ENCODE assay signal across 8 cellular contexts in the genomic region with DNA sequence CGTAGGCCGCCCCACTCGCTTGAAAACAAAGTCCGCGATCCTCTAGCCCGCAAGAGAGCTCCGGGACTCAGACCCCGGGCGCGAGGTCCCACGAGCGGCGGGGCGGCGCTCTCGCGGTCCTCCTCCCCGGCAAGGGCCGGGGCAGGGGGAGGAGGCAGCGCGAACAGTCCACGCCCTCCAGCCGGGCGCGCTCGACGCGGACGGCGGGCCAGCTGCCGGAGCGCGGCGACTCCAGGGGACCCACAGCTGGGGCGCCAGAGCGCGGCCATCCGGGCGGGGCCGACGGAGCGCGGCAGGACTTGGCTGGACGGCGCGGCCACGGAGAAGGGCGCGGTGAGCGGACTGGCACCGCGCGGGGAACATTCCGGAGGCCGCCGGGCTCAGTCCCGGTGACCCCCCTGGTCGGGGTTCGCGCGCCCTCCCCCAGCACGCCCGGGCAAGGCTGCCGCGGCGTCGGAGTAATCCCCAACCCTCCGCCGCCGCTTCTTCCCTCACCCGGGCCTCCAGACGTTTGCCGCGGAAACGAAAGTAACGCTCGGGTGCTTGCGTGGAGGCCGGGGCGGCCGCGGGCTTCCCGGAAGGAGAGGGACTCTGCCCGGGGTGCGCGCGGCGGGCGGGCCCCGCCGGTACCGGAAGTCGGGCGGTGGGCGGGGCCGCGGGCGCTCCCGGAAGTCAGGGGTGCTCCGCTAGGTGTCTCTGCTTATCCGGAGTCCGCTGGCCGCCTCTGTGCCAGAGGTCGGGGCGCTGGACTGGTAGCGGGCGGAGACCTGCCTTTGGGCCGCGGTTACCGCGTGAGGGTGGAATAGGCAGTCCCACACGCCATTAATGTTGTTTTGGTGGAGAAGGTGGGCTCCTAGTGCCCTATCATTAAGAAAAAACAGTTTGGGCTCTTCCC. TPM values are rescaled to one million over a fixed set of nuclear protein-coding genes. Genes with fewer than 3 reads are reported as not detected.
DNase-seq lines count a peak whose midpoint lies in the region; ATAC-seq, FAIRE-seq and TF ChIP-seq lines count a peak whose summit lies in the region.

RIPK1 (plus strand) TSS at position 166 of the 895 bp plus-strand sequence. CDS start 8,330 bp downstream, outside the sequence.

- H3K4me1 ChIP-seq in OCI-LY1 (ENCODE audit: insufficient read depth, low read length, severe bottlenecking) (peaks cover 66% of the 10 kb centered on the region), mucosa of descending colon (ENCODE audit: low read depth) (peaks cover 28% of the 10 kb centered on the region)

- peaks cover 38% of the 10 kb centered on the region for H3K79me2 ChIP-seq in OCI-LY1 (ENCODE audit: insufficient read depth, low read length)

- H3K9ac ChIP-seq in OCI-LY1 (ENCODE audit: low read length) = peak within 1 kb of the TSS; percentile 97

- H3K27ac ChIP-seq in OCI-LY1 (ENCODE audit: low read depth, low read length, poor library complexity, severe bottlenecking) = peak within 1 kb of the TSS; percentile 81

- peaks cover 7% of the 10 kb centered on the region; the same call in 1 of the 2 replicates for H3F3A ChIP-seq in OCI-LY1 (ENCODE audit: insufficient read depth, low read length)

- H3K9me3 ChIP-seq in OCI-LY1 (ENCODE audit: low read length) (no peaks in the 10 kb centered on the region), mucosa of descending colon (no peaks in the 10 kb centered on the region)

- FAIRE-seq in D721Med (lab: Jason Lieb, UNC) = no peak

- H3K27me3 ChIP-seq in OCI-LY1 (ENCODE audit: insufficient read depth, low read length) = no peaks in the 10 kb centered on the region

- intact Hi-C loops in mucosa of descending colon (cut with DNase I, micrococcal nuclease) = no loop called here

- H3K4me2 ChIP-seq in OCI-LY1 (ENCODE audit: low read length) = peak within 1 kb of the TSS; percentile 74

- DNase-seq in D721Med (ENCODE audit: insufficient read length, low spot score) (peak; percentile 94), HT1080 (ENCODE audit: low read depth) (peak; percentile 88), activated T-cell treated with anti-CD3 and anti-CD28 coated beads for 1 hour (ENCODE audit: low read depth) (peak; percentile 93), epidermal melanocyte (ENCODE audit: insufficient read length, low spot score) (peak; percentile 96), mucosa of descending colon (peak; percentile 96 to 98 (median 97))
- DNase-seq in stimulated activated CD8-positive, alpha-beta memory T cell treated with anti-CD3 and anti-CD28 coated beads, Interleukin-4, amount 100 ng/mL, for 4 hours (ENCODE audit: low read depth in 2 of 2, low spot score in 1 of 2) = peak; percentile 80 to 87

- H3K36me3 ChIP-seq in OCI-LY1 (ENCODE audit: insufficient read depth, low read length) (peaks cover 10% of the 10 kb centered on the region; the same call in 1 of the 2 replicates), mucosa of descending colon (ENCODE audit: low read depth) (no peaks in the 10 kb centered on the region)

- ATAC-seq in GM21367 (IDR thresholded peaks at IDR 0.05; ENCODE audit: unreplicated experiment) (peak; percentile 75), mucosa of descending colon (peak; percentile 92)

- peak within 1 kb of the TSS; percentile 94 for H3K4me3 ChIP-seq in OCI-LY1 (ENCODE audit: low read depth, low read length, poor library complexity, severe bottlenecking)
- H3K4me3 ChIP-seq in mucosa of descending colon = peak within 1 kb of the TSS; percentile 98

- no peaks in the 10 kb centered on the region for H3K9me2 ChIP-seq in OCI-LY1 (ENCODE audit: low read depth, low read length)

- peak; percentile 19 for TF ChIP-seq CTCF in D721Med (IDR thresholded peaks at IDR 0.05; ENCODE audit: insufficient read depth, missing control alignments)
- peak; percentile 48 for TF ChIP-seq CTCF in OCI-LY1 (IDR thresholded peaks at IDR 0.05; ENCODE audit: low read length)
- peak; percentile 22 for TF ChIP-seq CTCF in mucosa of descending colon (IDR thresholded peaks at IDR 0.05)

- H4K20me1 ChIP-seq in OCI-LY1 (ENCODE audit: insufficient read depth, low read length) = no peaks in the 10 kb centered on the region

- H2AFZ ChIP-seq in OCI-LY1 (ENCODE audit: low read length) = no peak within 1 kb of the TSS

RNA-seq across cellular contexts. Expression of gene RIPK1, which starts in this region (rescaled TPM):
- total RNA-seq in HT1080 (2014; rRNA removed; shearing (Covaris generic)) = 11.5 and 17.2 TPM in 2 replicates
- polyA plus RNA-seq in HT1080 (2015; cell fraction: cytosol; rRNA removed) = 12.8 TPM in 2 replicates
- 19.7 and 20.3 TPM in 2 replicates for polyA plus RNA-seq in HT1080 (2015; cell fraction: nucleus; rRNA removed)
- total RNA-seq in mucosa of descending colon = 10 to 100 TPM; 33.1 to 41.9 (median 35.8) TPM

Comparison
In these comparisons a context has a peak if more than half of its experiments do, and no peak if none do; other contexts are left out.
1. Peak in every context shown above with its lines: DNase-seq, ATAC-seq, H3K4me3 ChIP-seq and H3K27ac ChIP-seq.